Comparison of ENCODE assay signal across 25 cellular contexts in the genomic region with DNA sequence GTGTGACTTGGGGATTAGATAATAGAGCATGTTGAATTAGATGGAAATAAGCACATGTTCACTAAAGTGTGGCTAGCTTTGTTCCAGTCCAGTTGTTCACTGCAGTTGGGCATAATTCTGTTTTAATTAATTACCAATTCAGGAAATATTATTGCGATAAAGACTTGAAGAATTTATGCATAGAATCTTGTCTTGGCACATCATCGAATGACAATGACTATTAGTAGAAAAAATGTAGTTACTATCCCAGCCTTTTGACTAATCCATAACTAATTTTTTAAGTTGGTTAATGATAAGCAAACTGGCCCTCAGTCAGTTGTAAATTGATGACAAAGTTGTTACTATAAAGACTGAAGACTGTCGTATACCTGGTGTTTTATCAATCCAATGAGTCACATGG. TPM values are rescaled to one million over a fixed set of nuclear protein-coding genes. Genes with fewer than 3 reads are reported as not detected.
DNase-seq lines count a peak whose midpoint lies in the region; ATAC-seq and TF ChIP-seq lines count a peak whose summit lies in the region.
"Had no signal": no experiment of that assay in that cellular context is flagged by ENCODE, and none has a peak within 500 bp of the region (broad histone marks: within the 10 kb centered on the region; RNA-seq: fewer than 3 reads in every experiment).

No MANE protein-coding gene starts in this region.

- 44 to 52% methylated on average over 3 of the region's 3 CpGs for WGBS in GM23248 (ENCODE audit: low coverage in 1 of 2, low lambda C conversion rate in 2 of 2, missing lambda C conversion rate in 2 of 2), 2 experiments

- H3K27me3 ChIP-seq in CD4-positive, alpha-beta memory T cell (ENCODE audit: insufficient read depth, low read length): no peaks in the 10 kb centered on the region
- no peaks in the 10 kb centered on the region for H3K27me3 ChIP-seq in GM23248 (replicated peaks; ENCODE audit: insufficient read depth)
- H3K27me3 ChIP-seq: ovary, tibial nerve had no signal

- POLR2A ChIA-PET in CD4-positive, alpha-beta memory T cell (lab: Charles Lee; ENCODE audit: partially characterized antibody): interaction anchor here (1.0 to 3.6 kb wide), 3 partner anchors 10 to 16 kb away, joined by 3 to 19 read pairs (median 3); partner anchors contain the start of gene LNPEP

- CTCF ChIA-PET in CD4-positive, alpha-beta memory T cell (lab: Charles Lee; ENCODE audit: partially characterized antibody): interaction anchor here (1.0 to 1.7 kb wide), 2 partner anchors 50 to 77 kb away, joined by 3 to 5 read pairs; no protein-coding TSS in a partner anchor

- H3K9me3 ChIP-seq in CD4-positive, alpha-beta memory T cell (ENCODE audit: control insufficient read depth in 1 of 2, low read length in 2 of 2): no peaks in the 10 kb centered on the region
- no peaks in the 10 kb centered on the region for H3K9me3 ChIP-seq in GM23248 (ENCODE audit: low read depth)
- H3K9me3 ChIP-seq: ovary, tibial nerve had no signal

- no peak overlapping the region for H3K4me3 ChIP-seq in CD4-positive, alpha-beta memory T cell (ENCODE audit: low read length in 2 of 2)
- H3K4me3 ChIP-seq in GM23248: no peak overlapping the region
- H3K4me3 ChIP-seq: ovary, tibial nerve had no signal

- no peaks in the 10 kb centered on the region for H3K9me3 Mint-ChIP-seq in CD4-positive, alpha-beta memory T cell
- H3K9me3 Mint-ChIP-seq in central memory CD8-positive, alpha-beta T cell: no peaks in the 10 kb centered on the region
- H3K9me3 Mint-ChIP-seq in natural killer cell: no peaks in the 10 kb centered on the region
- H3K9me3 Mint-ChIP-seq in activated T-cell treated with anti-CD3 and anti-CD28 coated beads, Interleukin-2, amount 50 U/mL, for 24 hours: peaks cover 5% of the 10 kb centered on the region
- H3K9me3 Mint-ChIP-seq: dendritic cell treated with granulocyte-macrophage colony-stimulating factor and Interleukin-4, amounts not matched to agents 40 ng/mL and 50 ng/mL, for 4 days had no signal

- H3K36me3 ChIP-seq in CD4-positive, alpha-beta memory T cell (ENCODE audit: insufficient read depth, low read length): no peaks in the 10 kb centered on the region
- no peaks in the 10 kb centered on the region for H3K36me3 ChIP-seq in GM23248 (ENCODE audit: low read depth)
- H3K36me3 ChIP-seq: ovary, tibial nerve had no signal

- DNase-seq in CD4-positive, alpha-beta memory T cell: no peak
- DNase-seq in GM23248 (peak; percentile 24), natural killer cell (no peak), head of caudate nucleus (no peak), T-helper 2 cell (no peak)
- DNase-seq in central memory CD8-positive, alpha-beta T cell (ENCODE audit: low spot score in 2 of 2): no peak
- no peak for DNase-seq in activated T-cell treated with anti-CD3 and anti-CD28 coated beads, Interleukin-2, amount 50 U/mL, for 24 hours
- DNase-seq: activated CD4-positive, CD25-positive, alpha-beta regulatory T cell treated with anti-CD3 and anti-CD28 coated beads, Interleukin-2, amount 50 U/mL, for 72 hours; activated CD8-positive, alpha-beta T cell treated with anti-CD3 and anti-CD28 coated beads for 36 hours; activated effector memory CD4-positive, alpha-beta T cell treated with Interleukin-2 at 50 U/mL for 16 hours; activated naive CD8-positive, alpha-beta T cell treated with anti-CD3 and anti-CD28 coated beads, Interleukin-2, amount 50 U/mL, for 24 hours; C1 segment of cervical spinal cord; central memory CD4-positive, alpha-beta T cell; DMS 273 treated with DMSO at 0.1 percent for 48 hours; IMR-90; midbrain; NCI-H1092; NCI-H1930; NCI-H2227 treated with DMSO at 0.1 percent for 48 hours; nephron progenitor cell; ovary; small intestine; T-helper 1 cell had no signal

- H3K27ac ChIP-seq in CD4-positive, alpha-beta memory T cell (ENCODE audit: low read depth, low read length): no peak overlapping the region
- no peak overlapping the region for H3K27ac ChIP-seq in GM23248
- H3K27ac ChIP-seq: ovary, tibial nerve had no signal

- ATAC-seq in central memory CD8-positive, alpha-beta T cell (replicated peaks; ENCODE audit: extremely low read depth, poor library complexity, severe bottlenecking): no peak
- no peak for ATAC-seq in natural killer cell
- ATAC-seq: activated CD8-positive, alpha-beta T cell treated with anti-CD3 and anti-CD28 coated beads for 36 hours; activated naive CD8-positive, alpha-beta T cell treated with anti-CD3 and anti-CD28 coated beads, Interleukin-2, amount 50 U/mL, for 24 hours had no signal

- 0 out of 2 replicates have a peak, but pooled peaks cover 5% of the 10 kb centered on the region for H4K20me1 ChIP-seq in GM23248 (ENCODE audit: insufficient read depth)

- H2AFZ ChIP-seq in GM23248: no peak overlapping the region

- H3K4me3 Mint-ChIP-seq in CD4-positive, alpha-beta memory T cell: peak overlapping the region in 5 of 8 donors; percentile 2 to 55 (median 36)
- H3K4me3 Mint-ChIP-seq in central memory CD8-positive, alpha-beta T cell: no peak overlapping the region
- H3K4me3 Mint-ChIP-seq in natural killer cell: no peak overlapping the region
- no peak overlapping the region for H3K4me3 Mint-ChIP-seq in activated T-cell treated with anti-CD3 and anti-CD28 coated beads, Interleukin-2, amount 50 U/mL, for 24 hours
- H3K4me3 Mint-ChIP-seq: activated CD8-positive, alpha-beta T cell treated with anti-CD3 and anti-CD28 coated beads for 36 hours; activated naive CD8-positive, alpha-beta T cell treated with anti-CD3 and anti-CD28 coated beads, Interleukin-2, amount 50 U/mL, for 24 hours; dendritic cell treated with granulocyte-macrophage colony-stimulating factor and Interleukin-4, amounts not matched to agents 40 ng/mL and 50 ng/mL, for 4 days; nephron progenitor cell had no signal

- H3K9me2 ChIP-seq in GM23248 (ENCODE audit: insufficient read depth): no peaks in the 10 kb centered on the region

- H3K79me2 ChIP-seq in GM23248 (ENCODE audit: insufficient read depth): peaks cover 82% of the 10 kb centered on the region

- H3K9ac ChIP-seq in GM23248: no peak overlapping the region

- peaks cover 49 to 83% (median 68%) of the 10 kb centered on the region in 4 donors for H3K4me1 Mint-ChIP-seq in CD4-positive, alpha-beta memory T cell
- H3K4me1 Mint-ChIP-seq in central memory CD8-positive, alpha-beta T cell: peaks cover 68% of the 10 kb centered on the region
- peaks cover 75 to 85% of the 10 kb centered on the region in 2 donors for H3K4me1 Mint-ChIP-seq in natural killer cell
- peaks cover 73% of the 10 kb centered on the region for H3K4me1 Mint-ChIP-seq in activated T-cell treated with anti-CD3 and anti-CD28 coated beads, Interleukin-2, amount 50 U/mL, for 24 hours (ENCODE audit: low read depth)
- H3K4me1 Mint-ChIP-seq: nephron progenitor cell had no signal

- in situ Hi-C loops in GM23248 (cut with MboI): no loop called here

- peaks cover 18 to 29% of the 10 kb centered on the region in 2 donors for H3K36me3 Mint-ChIP-seq in CD4-positive, alpha-beta memory T cell
- H3K36me3 Mint-ChIP-seq in central memory CD8-positive, alpha-beta T cell (ENCODE audit: insufficient read depth): peaks cover 9% of the 10 kb centered on the region
- H3K36me3 Mint-ChIP-seq in natural killer cell: no peaks in the 10 kb centered on the region
- peaks cover 31% of the 10 kb centered on the region for H3K36me3 Mint-ChIP-seq in activated T-cell treated with anti-CD3 and anti-CD28 coated beads, Interleukin-2, amount 50 U/mL, for 24 hours (ENCODE audit: low read depth)

- peaks cover 64% of the 10 kb centered on the region for H3K4me1 ChIP-seq in CD4-positive, alpha-beta memory T cell (ENCODE audit: insufficient read depth, low read length)
- peaks cover 33% of the 10 kb centered on the region for H3K4me1 ChIP-seq in GM23248 (ENCODE audit: insufficient read depth)

- peaks cover 29% of the 10 kb centered on the region for H3F3A ChIP-seq in GM23248 (ENCODE audit: insufficient read depth)

- H3K27me3 Mint-ChIP-seq in CD4-positive, alpha-beta memory T cell: no peaks in the 10 kb centered on the region
- no peaks in the 10 kb centered on the region for H3K27me3 Mint-ChIP-seq in central memory CD8-positive, alpha-beta T cell
- H3K27me3 Mint-ChIP-seq in natural killer cell (ENCODE audit: low read depth in 2 of 2): no peaks in the 10 kb centered on the region
- no peaks in the 10 kb centered on the region for H3K27me3 Mint-ChIP-seq in activated T-cell treated with anti-CD3 and anti-CD28 coated beads, Interleukin-2, amount 50 U/mL, for 24 hours
- H3K27me3 Mint-ChIP-seq: activated CD8-positive, alpha-beta T cell treated with anti-CD3 and anti-CD28 coated beads for 36 hours; activated naive CD8-positive, alpha-beta T cell treated with anti-CD3 and anti-CD28 coated beads, Interleukin-2, amount 50 U/mL, for 24 hours; dendritic cell treated with granulocyte-macrophage colony-stimulating factor and Interleukin-4, amounts not matched to agents 40 ng/mL and 50 ng/mL, for 4 days had no signal

- H3K4me2 ChIP-seq in GM23248 (ENCODE audit: unreplicated experiment): no peak overlapping the region

- intact Hi-C loops in CD4-positive, alpha-beta memory T cell (cut with micrococcal nuclease): loop anchor here (1.0 kb wide), 1 partner anchor 11 kb away; no protein-coding TSS in a partner anchor
- intact Hi-C loops in natural killer cell (cut with micrococcal nuclease): no loop called here
- intact Hi-C loops in head of caudate nucleus (cut with DNase I): loop anchor here (10.0 kb wide), 1 partner anchor 192 kb away; no protein-coding TSS in a partner anchor

- H3K27ac Mint-ChIP-seq in CD4-positive, alpha-beta memory T cell: peak overlapping the region in 3 of 7 donors; percentile 26 to 63 (median 49)
- peak overlapping the region; percentile 71 for H3K27ac Mint-ChIP-seq in central memory CD8-positive, alpha-beta T cell (ENCODE audit: low read depth)
- peak overlapping the region; percentile 47 to 81 for H3K27ac Mint-ChIP-seq in natural killer cell
- H3K27ac Mint-ChIP-seq in activated T-cell treated with anti-CD3 and anti-CD28 coated beads, Interleukin-2, amount 50 U/mL, for 24 hours: no peak overlapping the region
- H3K27ac Mint-ChIP-seq: activated naive CD8-positive, alpha-beta T cell treated with anti-CD3 and anti-CD28 coated beads, Interleukin-2, amount 50 U/mL, for 24 hours; dendritic cell treated with granulocyte-macrophage colony-stimulating factor and Interleukin-4, amounts not matched to agents 40 ng/mL and 50 ng/mL, for 4 days; nephron progenitor cell had no signal

- no peak for TF ChIP-seq CTCF in natural killer cell (IDR thresholded peaks at IDR 0.05)

RNA-seq across cellular contexts. Expression of gene LNPEP, which starts 10.5 kb away (rescaled TPM):
- total RNA-seq in CD4-positive, alpha-beta memory T cell: 10 to 100 TPM; 92.5 to 97.3 TPM
- polyA plus RNA-seq in CD4-positive, alpha-beta memory T cell: 10 to 100 TPM; 23.5 to 38.6 TPM
- 20.1 and 30.1 TPM in 2 replicates for total RNA-seq in GM23248 (2014; rRNA removed; shearing (Covaris generic))
- polyA plus RNA-seq in GM23248 (2016; fragmentation: Nextera tagmentation; extraction: Ambion mirVana): 6.8 and 7.3 TPM in 2 replicates
- total RNA-seq in natural killer cell: 100 to 1,000 TPM; 126 to 162 (median 135) TPM

Comparison
In these comparisons a context has a peak if more than half of its experiments do, and no peak if none do; other contexts are left out.
1. H3K4me3 Mint-ChIP-seq: peak in CD4-positive, alpha-beta memory T cell (5 of 8); none in central memory CD8-positive, alpha-beta T cell (single experiment), natural killer cell (single experiment) and activated T-cell treated with anti-CD3 and anti-CD28 coated beads, Interleukin-2, amount 50 U/mL, for 24 hours (single experiment).